8 cellular contexts compared by ENCODE assay signal in genomic region chr18:9474103-9474982, GRCh38. TPM values are rescaled to one million over a fixed set of nuclear protein-coding genes. Genes with fewer than 3 reads are reported as not detected.
DNase-seq lines count a peak whose midpoint lies in the region; ATAC-seq and TF ChIP-seq lines count a peak whose summit lies in the region.

No MANE protein-coding gene starts in this region.

- no peaks in the 10 kb centered on the region for H3K9me3 ChIP-seq in OCI-LY3 (ENCODE audit: insufficient read depth, low read length)
- H3K9me3 ChIP-seq in colonic mucosa, result no peaks in the 10 kb centered on the region
- no peaks in the 10 kb centered on the region for H3K9me3 ChIP-seq in right lobe of liver
- no peaks in the 10 kb centered on the region for H3K9me3 ChIP-seq in testis

- intact Hi-C loops in colonic mucosa (cut with DNase I), result no loop called here
- intact Hi-C loops in right lobe of liver (cut with DNase I), result no loop called here
- intact Hi-C loops in testis (cut with DNase I; ENCODE audit: low total_unique reads), result no loop called here

- no peaks in the 10 kb centered on the region for H4K20me1 ChIP-seq in OCI-LY3 (ENCODE audit: insufficient read depth, low read length)

- H3K4me3 ChIP-seq in H7 (ENCODE audit: insufficient read depth, low read depth, low read length) (peak overlapping the region; percentile 93), OCI-LY3 (ENCODE audit: low read length) (peak overlapping the region; percentile 97), colonic mucosa (peak overlapping the region; percentile 95), right lobe of liver (peak overlapping the region; percentile 65 to 78 (median 67)), testis (peak overlapping the region; percentile 85)

- no peaks in the 10 kb centered on the region for H3K36me3 ChIP-seq in H7 (replicated peaks; ENCODE audit: control insufficient read depth, insufficient read depth, low read length)
- H3K36me3 ChIP-seq in OCI-LY3 (replicated peaks; ENCODE audit: low read depth, low read length), result peaks cover 9% of the 10 kb centered on the region
- no peaks in the 10 kb centered on the region for H3K36me3 ChIP-seq in colonic mucosa
- no peaks in the 10 kb centered on the region for H3K36me3 ChIP-seq in right lobe of liver
- H3K36me3 ChIP-seq in testis (ENCODE audit: low read depth, missing control alignments), result no peaks in the 10 kb centered on the region

- H3K4me1 ChIP-seq in OCI-LY3 (ENCODE audit: low read length) (peaks cover 10% of the 10 kb centered on the region; the same call in 1 of the 2 replicates), colonic mucosa (peaks cover 8% of the 10 kb centered on the region), right lobe of liver (peaks cover 0 to 4% (median 0%) of the 10 kb centered on the region in 4 donors), testis (peaks cover 7% of the 10 kb centered on the region)

- H3K27me3 ChIP-seq in H7 (ENCODE audit: control insufficient read depth, insufficient read depth, low read length), result no peaks in the 10 kb centered on the region; the same call in 1 of the 2 replicates
- no peaks in the 10 kb centered on the region for H3K27me3 ChIP-seq in OCI-LY3 (ENCODE audit: low read depth, low read length)
- H3K27me3 ChIP-seq in colonic mucosa, result no peaks in the 10 kb centered on the region
- no peaks in the 10 kb centered on the region for H3K27me3 ChIP-seq in right lobe of liver
- no peaks in the 10 kb centered on the region for H3K27me3 ChIP-seq in testis

- peak overlapping the region; percentile 96 for H2AFZ ChIP-seq in OCI-LY3 (ENCODE audit: low read depth, low read length)

- DNase-seq in AG09319 (ENCODE audit: extremely low read depth, low read depth) (peak; percentile 44), H7 (no peak), colonic mucosa (peak; percentile 91), right lobe of liver (peak in 1 of 3 donors; percentile 86), testis (no peak), NAMALWA (ENCODE audit: low spot score) (no peak)

- H3K9ac ChIP-seq in OCI-LY3 (ENCODE audit: low read length) (peak overlapping the region; percentile 67), colonic mucosa (ENCODE audit: low read depth in 2 of 2, low read length in 2 of 2) (peak overlapping the region; percentile 76 to 94)

- peak; percentile 70 to 79 (median 74) for ATAC-seq in right lobe of liver
- no peak for ATAC-seq in activated CD4-positive, CD25-positive, alpha-beta regulatory T cell treated with anti-CD3 and anti-CD28 coated beads, Interleukin-2, amount 50 U/mL, for 24 hours

- WGBS in right lobe of liver (ENCODE audit: insufficient coverage, low coverage, low lambda C conversion rate, missing lambda C conversion rate), result 62% methylated on average over 10 of the region's 37 CpGs
- WGBS in testis, 2 donors, result 15 to 20% methylated on average over 27 to 37 of the region's 37 CpGs

- TF ChIP-seq POLR2A in right lobe of liver (IDR thresholded peaks at IDR 0.05) (no peak), testis (IDR thresholded peaks at IDR 0.05) (no peak)

- H3K4me2 ChIP-seq in OCI-LY3 (ENCODE audit: low read length), result peak overlapping the region; percentile 84

- TF ChIP-seq CTCF in AG09319 (IDR thresholded peaks at IDR 0.05; ENCODE audit: low read depth, low read length), result no peak; the same call in 1 of the 2 replicates
- no peak for TF ChIP-seq CTCF in OCI-LY3 (IDR thresholded peaks at IDR 0.05; ENCODE audit: low read depth, low read length)
- TF ChIP-seq CTCF in colonic mucosa (IDR thresholded peaks at IDR 0.05), result no peak
- peak in 1 of 4 donors; percentile 11 for TF ChIP-seq CTCF in right lobe of liver (IDR thresholded peaks at IDR 0.05)
- TF ChIP-seq CTCF in testis (IDR thresholded peaks at IDR 0.05), result no peak

- H3K79me2 ChIP-seq in OCI-LY3 (ENCODE audit: low read length), result peaks cover 40% of the 10 kb centered on the region

- H3K27ac ChIP-seq in OCI-LY3 (ENCODE audit: low read length) (peak overlapping the region; percentile 38; the same call in 1 of the 2 replicates), colonic mucosa (peak overlapping the region; percentile 97), right lobe of liver (peak overlapping the region; percentile 67 to 93 (median 68)), testis (peak overlapping the region; percentile 89 to 95)

RNA-seq across cellular contexts. Expression of gene RALBP1, which starts 1.0 kb away (rescaled TPM):
- 59.1 and 74.5 TPM in 2 replicates for total RNA-seq in H7 (2014; rRNA removed; shearing (Covaris generic))
- total RNA-seq in colonic mucosa, result 10 to 100 TPM; 59.1 to 64.9 TPM
- 10 to 100 TPM; 16.3 to 35.9 (median 21.5) TPM for total RNA-seq in right lobe of liver
- 10 to 100 TPM; 46.3 to 59.8 TPM for total RNA-seq in testis
- polyA plus RNA-seq in testis (ENCODE audit: insufficient read depth, low read depth, low replicate concordance), result 23.6 TPM

Comparison
In these comparisons a context has a peak if more than half of its experiments do, and no peak if none do; other contexts are left out.
1. DNase-seq: peak in AG09319 (single experiment) and colonic mucosa (single experiment); none in H7 (single experiment), testis (single experiment) and NAMALWA (single experiment).
2. H3K27ac ChIP-seq: peak in every context shown above with its lines; median percentile 97 in colonic mucosa; 92 in testis; 68 in right lobe of liver; 38 in OCI-LY3.
3. ATAC-seq: peak in right lobe of liver (4 of 4); none in activated CD4-positive, CD25-positive, alpha-beta regulatory T cell treated with anti-CD3 and anti-CD28 coated beads, Interleukin-2, amount 50 U/mL, for 24 hours (0 of 2).
4. Peak in every context shown above with its lines, with median percentiles within 50 percentile points of each other: H3K4me3 ChIP-seq.